ENCODE assay signal across 10 cellular contexts in genomic region chr14:73467800-73468199, GRCh38. TPM values are rescaled to one million over a fixed set of nuclear protein-coding genes. Genes with fewer than 3 reads are reported as not detected.
DNase-seq lines count a peak whose midpoint lies in the region; ATAC-seq and TF ChIP-seq lines count a peak whose summit lies in the region.
"Had no signal": no experiment of that assay in that cellular context is flagged by ENCODE, and none has a peak within 500 bp of the region (broad histone marks: within the 10 kb centered on the region; RNA-seq: fewer than 3 reads in every experiment).

No MANE protein-coding gene starts in this region.

- no peak overlapping the region for H3K4me3 Mint-ChIP-seq in natural killer cell treated with Interleukin-12 subunit alpha and Interleukin-12 subunit beta and Interleukin-15 and Interleukin-18, amount 100 ng/mL, for 72 hours
- H3K4me3 Mint-ChIP-seq in natural killer cell: no peak overlapping the region
- peak overlapping the region; percentile 60 for H3K4me3 Mint-ChIP-seq in activated T-helper 2 cell treated with anti-CD3 and anti-CD28 coated beads, Interferon-gamma antibody, Interleukin-2, Interleukin-4, amounts not matched to agents 10 μg/mL and 5 μg/mL and 100 μg/mL, durations not matched to agents 14 hours and 24 hours and 36 hours (ENCODE audit: low read depth)
- peak overlapping the region in 2 of 8 donors; percentile 25 to 66 for H3K4me3 Mint-ChIP-seq in naive B cell

- intact Hi-C loops in natural killer cell (cut with micrococcal nuclease): no loop called here
- intact Hi-C loops in activated T-helper 2 cell treated with anti-CD3 and anti-CD28 coated beads, Interferon-gamma antibody, Interleukin-2, Interleukin-4, amounts not matched to agents 10 μg/mL and 5 μg/mL and 100 μg/mL, durations not matched to agents 14 hours and 24 hours and 36 hours (cut with micrococcal nuclease): loop anchor here (1.0 to 5.0 kb wide), 3 partner anchors 9 to 177 kb away; partner anchors contain the start of gene NUMB

- H3K27me3 Mint-ChIP-seq in natural killer cell treated with Interleukin-12 subunit alpha and Interleukin-12 subunit beta and Interleukin-15 and Interleukin-18, amount 100 ng/mL, for 72 hours: no peaks in the 10 kb centered on the region
- H3K27me3 Mint-ChIP-seq in natural killer cell (ENCODE audit: low read depth in 2 of 2): peaks cover 0 to 3% of the 10 kb centered on the region in 2 donors
- peaks cover 2% of the 10 kb centered on the region for H3K27me3 Mint-ChIP-seq in activated T-helper 2 cell treated with anti-CD3 and anti-CD28 coated beads, Interferon-gamma antibody, Interleukin-2, Interleukin-4, amounts not matched to agents 10 μg/mL and 5 μg/mL and 100 μg/mL, durations not matched to agents 14 hours and 24 hours and 36 hours (ENCODE audit: low read depth)
- H3K27me3 Mint-ChIP-seq in naive B cell: no peaks in the 10 kb centered on the region

- peaks cover 37 to 41% of the 10 kb centered on the region in 2 donors for H3K4me1 Mint-ChIP-seq in natural killer cell treated with Interleukin-12 subunit alpha and Interleukin-12 subunit beta and Interleukin-15 and Interleukin-18, amount 100 ng/mL, for 72 hours (ENCODE audit: low read depth in 2 of 2)
- H3K4me1 Mint-ChIP-seq in natural killer cell (peaks cover 4 to 18% of the 10 kb centered on the region in 2 donors), naive B cell (peaks cover 28 to 52% (median 46%) of the 10 kb centered on the region in 3 donors)
- H3K4me1 Mint-ChIP-seq in activated T-helper 2 cell treated with anti-CD3 and anti-CD28 coated beads, Interferon-gamma antibody, Interleukin-2, Interleukin-4, amounts not matched to agents 10 μg/mL and 5 μg/mL and 100 μg/mL, durations not matched to agents 14 hours and 24 hours and 36 hours (ENCODE audit: low read depth): peaks cover 52% of the 10 kb centered on the region

- H3K27ac Mint-ChIP-seq in natural killer cell treated with Interleukin-12 subunit alpha and Interleukin-12 subunit beta and Interleukin-15 and Interleukin-18, amount 100 ng/mL, for 72 hours: peak overlapping the region; percentile 70 to 76
- no peak overlapping the region for H3K27ac Mint-ChIP-seq in natural killer cell
- H3K27ac Mint-ChIP-seq in activated T-helper 2 cell treated with anti-CD3 and anti-CD28 coated beads, Interferon-gamma antibody, Interleukin-2, Interleukin-4, amounts not matched to agents 10 μg/mL and 5 μg/mL and 100 μg/mL, durations not matched to agents 14 hours and 24 hours and 36 hours: peak overlapping the region; percentile 91
- peak overlapping the region in 5 of 6 donors; percentile 5 to 78 (median 7) for H3K27ac Mint-ChIP-seq in naive B cell

- no peaks in the 10 kb centered on the region for H3K9me3 Mint-ChIP-seq in natural killer cell treated with Interleukin-12 subunit alpha and Interleukin-12 subunit beta and Interleukin-15 and Interleukin-18, amount 100 ng/mL, for 72 hours
- H3K9me3 Mint-ChIP-seq in natural killer cell (no peaks in the 10 kb centered on the region), naive B cell (no peaks in the 10 kb centered on the region)
- H3K9me3 Mint-ChIP-seq in activated T-helper 2 cell treated with anti-CD3 and anti-CD28 coated beads, Interferon-gamma antibody, Interleukin-2, Interleukin-4, amounts not matched to agents 10 μg/mL and 5 μg/mL and 100 μg/mL, durations not matched to agents 14 hours and 24 hours and 36 hours: no peaks in the 10 kb centered on the region

- DNase-seq in natural killer cell treated with Interleukin-12 subunit alpha and Interleukin-12 subunit beta and Interleukin-15 and Interleukin-18, amount 100 ng/mL, for 72 hours (ENCODE audit: low spot score): no peak
- DNase-seq in natural killer cell (no peak), naive B cell (no peak), NCI-H2227 treated with DMSO at 0.1 percent for 48 hours (lab: John Stamatoyannopoulos, UW) (no peak), amniotic stem cell (lab: John Stamatoyannopoulos, UW) (no peak), NCI-H748 treated with DMSO at 0.1 percent for 48 hours (lab: John Stamatoyannopoulos, UW) (no peak)
- no peak for DNase-seq in activated T-helper 2 cell treated with anti-CD3 and anti-CD28 coated beads, Interferon-gamma antibody, Interleukin-2, Interleukin-4, amounts not matched to agents 10 μg/mL and 5 μg/mL and 100 μg/mL, durations not matched to agents 14 hours and 24 hours and 36 hours (ENCODE audit: low spot score)
- DNase-seq: activated gamma-delta T cell had no signal

- no peak for TF ChIP-seq CTCF in natural killer cell (IDR thresholded peaks at IDR 0.05)

- no peaks in the 10 kb centered on the region for H3K36me3 Mint-ChIP-seq in natural killer cell treated with Interleukin-12 subunit alpha and Interleukin-12 subunit beta and Interleukin-15 and Interleukin-18, amount 100 ng/mL, for 72 hours
- H3K36me3 Mint-ChIP-seq in natural killer cell (no peaks in the 10 kb centered on the region), naive B cell (no peaks in the 10 kb centered on the region)
- no peaks in the 10 kb centered on the region for H3K36me3 Mint-ChIP-seq in activated T-helper 2 cell treated with anti-CD3 and anti-CD28 coated beads, Interferon-gamma antibody, Interleukin-2, Interleukin-4, amounts not matched to agents 10 μg/mL and 5 μg/mL and 100 μg/mL, durations not matched to agents 14 hours and 24 hours and 36 hours (ENCODE audit: low read depth)

- ATAC-seq in natural killer cell treated with Interleukin-12 subunit alpha and Interleukin-12 subunit beta and Interleukin-15 and Interleukin-18, amount 100 ng/mL, for 72 hours: peak in 1 of 2 donors; percentile 37
- ATAC-seq in natural killer cell: no peak
- ATAC-seq in naive B cell (ENCODE audit: low read depth in 2 of 2): no peak
- no peak for ATAC-seq in GM18873 (IDR thresholded peaks at IDR 0.05; ENCODE audit: low FRiP score, unreplicated experiment)
- ATAC-seq: Panc1 had no signal

RNA-seq across cellular contexts. Expression of gene NUMB, which starts 9.5 kb away (rescaled TPM):
- total RNA-seq in natural killer cell treated with Interleukin-12 subunit alpha and Interleukin-12 subunit beta and Interleukin-15 and Interleukin-18, amount 100 ng/mL, for 72 hours: 10 to 100 TPM; 77.1 to 88.7 TPM
- total RNA-seq in natural killer cell: 10 to 100 TPM; 50.0 to 67.4 (median 56.3) TPM
- total RNA-seq in activated T-helper 2 cell treated with anti-CD3 and anti-CD28 coated beads, Interferon-gamma antibody, Interleukin-2, Interleukin-4, amounts not matched to agents 10 μg/mL and 5 μg/mL and 100 μg/mL, durations not matched to agents 14 hours and 24 hours and 36 hours: 52.4 and 66.1 TPM in 2 replicates
- polyA plus RNA-seq in naive B cell (ENCODE audit: low read depth in 6 of 6): 10 to 100 TPM; 52.0 to 87.2 (median 65.7) TPM

RNA-seq across cellular contexts. Expression of gene RIOX1, which starts 22.9 kb away (rescaled TPM):
- total RNA-seq in natural killer cell treated with Interleukin-12 subunit alpha and Interleukin-12 subunit beta and Interleukin-15 and Interleukin-18, amount 100 ng/mL, for 72 hours: 10 to 100 TPM; 19.6 to 34.8 TPM
- total RNA-seq in natural killer cell: 10 to 100 TPM; 18.1 to 25.4 (median 22.7) TPM
- total RNA-seq in activated T-helper 2 cell treated with anti-CD3 and anti-CD28 coated beads, Interferon-gamma antibody, Interleukin-2, Interleukin-4, amounts not matched to agents 10 μg/mL and 5 μg/mL and 100 μg/mL, durations not matched to agents 14 hours and 24 hours and 36 hours: 22.0 and 24.1 TPM in 2 replicates
- 10 to 100 TPM; 13.2 to 23.8 (median 20.1) TPM for polyA plus RNA-seq in naive B cell (ENCODE audit: low read depth in 6 of 6)

Comparison
In these comparisons a context has a peak if more than half of its experiments do, and no peak if none do; other contexts are left out.
1. H3K27ac Mint-ChIP-seq: peak in natural killer cell treated with Interleukin-12 subunit alpha and Interleukin-12 subunit beta and Interleukin-15 and Interleukin-18, amount 100 ng/mL, for 72 hours (2 of 2), activated T-helper 2 cell treated with anti-CD3 and anti-CD28 coated beads, Interferon-gamma antibody, Interleukin-2, Interleukin-4, amounts not matched to agents 10 μg/mL and 5 μg/mL and 100 μg/mL, durations not matched to agents 14 hours and 24 hours and 36 hours (single experiment) and naive B cell (5 of 6); none in natural killer cell (0 of 2).